1 cellular context compared by ENCODE assay signal in the genomic region with DNA sequence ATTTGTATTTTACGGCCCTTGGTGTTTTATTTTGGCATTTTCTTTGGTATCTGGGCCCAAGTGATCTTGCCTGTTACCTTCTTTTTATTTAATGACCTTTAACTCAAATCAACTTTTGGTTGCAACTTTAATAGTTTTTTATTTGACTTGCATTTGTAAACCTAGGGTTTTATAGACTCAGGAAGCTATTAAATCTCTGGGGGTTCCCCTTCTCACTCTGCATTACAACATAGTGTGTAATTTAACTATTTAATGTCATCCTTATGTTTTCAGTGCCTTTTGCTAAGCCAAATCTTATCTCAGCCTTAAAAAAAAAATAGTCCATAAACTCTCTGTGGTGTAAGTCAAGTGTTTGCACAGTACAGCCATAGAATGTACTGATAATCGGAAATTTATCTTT.
A peak's percentile ranks its signal among the peaks of the same experiment; 100 is the strongest.
TF ChIP-seq lines count a peak whose summit lies in the region.

No MANE protein-coding gene starts in this region.

TF ChIP-seq in HEK293, 187 proteins besides CTCF, POLR2A, EP300 and RAD21 (continued from another document and continues in another):
- no peak for TF ChIP-seq ZNF624 (tag by site-specific recombination; IDR thresholded peaks at IDR 0.05)
- no peak for TF ChIP-seq ZNF677 (tag by site-specific recombination; IDR thresholded peaks at IDR 0.05)
- TF ChIP-seq, protein P1, sequence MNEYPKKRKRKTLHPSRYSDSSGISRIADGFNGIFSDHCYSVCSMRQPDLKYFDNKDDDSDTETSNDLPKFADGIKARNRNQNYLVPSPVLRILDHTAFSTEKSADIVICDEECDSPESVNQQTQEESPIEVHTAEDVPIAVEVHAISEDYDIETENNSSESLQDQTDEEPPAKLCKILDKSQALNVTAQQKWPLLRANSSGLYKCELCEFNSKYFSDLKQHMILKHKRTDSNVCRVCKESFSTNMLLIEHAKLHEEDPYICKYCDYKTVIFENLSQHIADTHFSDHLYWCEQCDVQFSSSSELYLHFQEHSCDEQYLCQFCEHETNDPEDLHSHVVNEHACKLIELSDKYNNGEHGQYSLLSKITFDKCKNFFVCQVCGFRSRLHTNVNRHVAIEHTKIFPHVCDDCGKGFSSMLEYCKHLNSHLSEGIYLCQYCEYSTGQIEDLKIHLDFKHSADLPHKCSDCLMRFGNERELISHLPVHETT (tag by site-specific recombination; IDR thresholded peaks at IDR 0.05), result no peak
- TF ChIP-seq, protein P2, sequence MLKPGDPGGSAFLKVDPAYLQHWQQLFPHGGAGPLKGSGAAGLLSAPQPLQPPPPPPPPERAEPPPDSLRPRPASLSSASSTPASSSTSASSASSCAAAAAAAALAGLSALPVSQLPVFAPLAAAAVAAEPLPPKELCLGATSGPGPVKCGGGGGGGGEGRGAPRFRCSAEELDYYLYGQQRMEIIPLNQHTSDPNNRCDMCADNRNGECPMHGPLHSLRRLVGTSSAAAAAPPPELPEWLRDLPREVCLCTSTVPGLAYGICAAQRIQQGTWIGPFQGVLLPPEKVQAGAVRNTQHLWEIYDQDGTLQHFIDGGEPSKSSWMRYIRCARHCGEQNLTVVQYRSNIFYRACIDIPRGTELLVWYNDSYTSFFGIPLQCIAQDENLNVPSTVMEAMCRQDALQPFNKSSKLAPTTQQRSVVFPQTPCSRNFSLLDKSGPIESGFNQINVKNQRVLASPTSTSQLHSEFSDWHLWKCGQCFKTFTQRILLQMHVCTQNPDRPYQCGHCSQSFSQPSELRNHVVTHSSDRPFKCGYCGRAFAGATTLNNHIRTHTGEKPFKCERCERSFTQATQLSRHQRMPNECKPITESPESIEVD (tag by site-specific recombination; IDR thresholded peaks at IDR 0.05), result peak; percentile 93
- TF ChIP-seq HOXA7 (CRISPR knock-in tag; IDR thresholded peaks at IDR 0.05; ENCODE audit: borderline replicate concordance), result no peak
- no peak for TF ChIP-seq ZNF175 (tag by site-specific recombination; IDR thresholded peaks at IDR 0.05)
- no peak for TF ChIP-seq ZNF707 (tag by site-specific recombination; IDR thresholded peaks at IDR 0.05)
- TF ChIP-seq ZFHX2 (tag by site-specific recombination; conservative IDR thresholded peaks at IDR 0.05), result no peak
- TF ChIP-seq, protein P3, sequence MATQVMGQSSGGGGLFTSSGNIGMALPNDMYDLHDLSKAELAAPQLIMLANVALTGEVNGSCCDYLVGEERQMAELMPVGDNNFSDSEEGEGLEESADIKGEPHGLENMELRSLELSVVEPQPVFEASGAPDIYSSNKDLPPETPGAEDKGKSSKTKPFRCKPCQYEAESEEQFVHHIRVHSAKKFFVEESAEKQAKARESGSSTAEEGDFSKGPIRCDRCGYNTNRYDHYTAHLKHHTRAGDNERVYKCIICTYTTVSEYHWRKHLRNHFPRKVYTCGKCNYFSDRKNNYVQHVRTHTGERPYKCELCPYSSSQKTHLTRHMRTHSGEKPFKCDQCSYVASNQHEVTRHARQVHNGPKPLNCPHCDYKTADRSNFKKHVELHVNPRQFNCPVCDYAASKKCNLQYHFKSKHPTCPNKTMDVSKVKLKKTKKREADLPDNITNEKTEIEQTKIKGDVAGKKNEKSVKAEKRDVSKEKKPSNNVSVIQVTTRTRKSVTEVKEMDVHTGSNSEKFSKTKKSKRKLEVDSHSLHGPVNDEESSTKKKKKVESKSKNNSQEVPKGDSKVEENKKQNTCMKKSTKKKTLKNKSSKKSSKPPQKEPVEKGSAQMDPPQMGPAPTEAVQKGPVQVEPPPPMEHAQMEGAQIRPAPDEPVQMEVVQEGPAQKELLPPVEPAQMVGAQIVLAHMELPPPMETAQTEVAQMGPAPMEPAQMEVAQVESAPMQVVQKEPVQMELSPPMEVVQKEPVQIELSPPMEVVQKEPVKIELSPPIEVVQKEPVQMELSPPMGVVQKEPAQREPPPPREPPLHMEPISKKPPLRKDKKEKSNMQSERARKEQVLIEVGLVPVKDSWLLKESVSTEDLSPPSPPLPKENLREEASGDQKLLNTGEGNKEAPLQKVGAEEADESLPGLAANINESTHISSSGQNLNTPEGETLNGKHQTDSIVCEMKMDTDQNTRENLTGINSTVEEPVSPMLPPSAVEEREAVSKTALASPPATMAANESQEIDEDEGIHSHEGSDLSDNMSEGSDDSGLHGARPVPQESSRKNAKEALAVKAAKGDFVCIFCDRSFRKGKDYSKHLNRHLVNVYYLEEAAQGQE (tag by site-specific recombination; IDR thresholded peaks at IDR 0.05), result no peak
- TF ChIP-seq, protein P4, sequence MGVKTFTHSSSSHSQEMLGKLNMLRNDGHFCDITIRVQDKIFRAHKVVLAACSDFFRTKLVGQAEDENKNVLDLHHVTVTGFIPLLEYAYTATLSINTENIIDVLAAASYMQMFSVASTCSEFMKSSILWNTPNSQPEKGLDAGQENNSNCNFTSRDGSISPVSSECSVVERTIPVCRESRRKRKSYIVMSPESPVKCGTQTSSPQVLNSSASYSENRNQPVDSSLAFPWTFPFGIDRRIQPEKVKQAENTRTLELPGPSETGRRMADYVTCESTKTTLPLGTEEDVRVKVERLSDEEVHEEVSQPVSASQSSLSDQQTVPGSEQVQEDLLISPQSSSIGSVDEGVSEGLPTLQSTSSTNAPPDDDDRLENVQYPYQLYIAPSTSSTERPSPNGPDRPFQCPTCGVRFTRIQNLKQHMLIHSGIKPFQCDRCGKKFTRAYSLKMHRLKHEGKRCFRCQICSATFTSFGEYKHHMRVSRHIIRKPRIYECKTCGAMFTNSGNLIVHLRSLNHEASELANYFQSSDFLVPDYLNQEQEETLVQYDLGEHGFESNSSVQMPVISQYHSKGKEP (tag by site-specific recombination; IDR thresholded peaks at IDR 0.05), result peak; percentile 82
- TF ChIP-seq ZNF19 (tag by site-specific recombination; IDR thresholded peaks at IDR 0.05; ENCODE audit: low read depth), result no peak
- no peak for TF ChIP-seq ZNF701 (tag by site-specific recombination; IDR thresholded peaks at IDR 0.05)
- TF ChIP-seq ZSCAN30 (tag by site-specific recombination; IDR thresholded peaks at IDR 0.05), result no peak
- TF ChIP-seq ZNF530 (tag by site-specific recombination; IDR thresholded peaks at IDR 0.05; ENCODE audit: low read depth), result no peak
- TF ChIP-seq HOXC10 (CRISPR knock-in tag; IDR thresholded peaks at IDR 0.05), result no peak
- no peak for TF ChIP-seq BCL11A (tag by site-specific recombination; IDR thresholded peaks at IDR 0.05; ENCODE audit: low read depth)
- no peak for TF ChIP-seq MYNN (tag by site-specific recombination; IDR thresholded peaks at IDR 0.05; ENCODE audit: borderline replicate concordance)
- no peak; the same call in 1 of the 2 replicates for TF ChIP-seq KLF10 (tag by site-specific recombination; IDR thresholded peaks at IDR 0.05)
- no peak for TF ChIP-seq EGR2 (tag by site-specific recombination; IDR thresholded peaks at IDR 0.05; ENCODE audit: low read depth)
- TF ChIP-seq ZNF112 (tag by site-specific recombination; IDR thresholded peaks at IDR 0.05), result no peak
- TF ChIP-seq ZNF146 (tag by site-specific recombination; IDR thresholded peaks at IDR 0.05), result no peak
- no peak for TF ChIP-seq ZBTB17 (tag by site-specific recombination; IDR thresholded peaks at IDR 0.05)
- TF ChIP-seq ZNF266 (tag by site-specific recombination; IDR thresholded peaks at IDR 0.05; ENCODE audit: low read depth), result no peak
- TF ChIP-seq ZNF433 (tag by site-specific recombination; IDR thresholded peaks at IDR 0.05; ENCODE audit: low read depth), result no peak
- no peak for TF ChIP-seq ZNF670 (tag by site-specific recombination; IDR thresholded peaks at IDR 0.05; ENCODE audit: low read depth)
- TF ChIP-seq ZNF423 (tag by site-specific recombination; IDR thresholded peaks at IDR 0.05), result peak; percentile 45; the same call in 1 of the 2 replicates
- TF ChIP-seq, protein P5, sequence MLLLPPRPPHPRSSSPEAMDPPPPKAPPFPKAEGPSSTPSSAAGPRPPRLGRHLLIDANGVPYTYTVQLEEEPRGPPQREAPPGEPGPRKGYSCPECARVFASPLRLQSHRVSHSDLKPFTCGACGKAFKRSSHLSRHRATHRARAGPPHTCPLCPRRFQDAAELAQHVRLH (tag by site-specific recombination; IDR thresholded peaks at IDR 0.05), result peak; percentile 54; the same call in 1 of the 2 replicates
- TF ChIP-seq YY1 (tag by site-specific recombination; IDR thresholded peaks at IDR 0.05), result no peak
- no peak for TF ChIP-seq ZNF777 (tag by site-specific recombination; IDR thresholded peaks at IDR 0.05; ENCODE audit: borderline replicate concordance)
- 0 out of 2 replicates have a peak, but pooled peaks have one; percentile 56 for TF ChIP-seq KLF16 (tag by site-specific recombination; IDR thresholded peaks at IDR 0.05)
- no peak for TF ChIP-seq TCF7L2 (IDR thresholded peaks at IDR 0.05; ENCODE audit: borderline replicate concordance, low read depth, low read length)
- peak; percentile 31; the same call in 1 of the 2 replicates for TF ChIP-seq OSR2 (tag by site-specific recombination; IDR thresholded peaks at IDR 0.05)
- no peak for TF ChIP-seq ZNF184 (tag by site-specific recombination; IDR thresholded peaks at IDR 0.05)
- TF ChIP-seq IKZF3 (tag by site-specific recombination; IDR thresholded peaks at IDR 0.05), result peak; percentile 46; the same call in 1 of the 2 replicates
- TF ChIP-seq ZSCAN23 (tag by site-specific recombination; IDR thresholded peaks at IDR 0.05), result no peak
- TF ChIP-seq GLIS1 (tag by site-specific recombination; IDR thresholded peaks at IDR 0.05), result peak; percentile 49
- no peak for TF ChIP-seq ZBTB1 (tag by site-specific recombination; IDR thresholded peaks at IDR 0.05)
- TF ChIP-seq, protein P6, sequence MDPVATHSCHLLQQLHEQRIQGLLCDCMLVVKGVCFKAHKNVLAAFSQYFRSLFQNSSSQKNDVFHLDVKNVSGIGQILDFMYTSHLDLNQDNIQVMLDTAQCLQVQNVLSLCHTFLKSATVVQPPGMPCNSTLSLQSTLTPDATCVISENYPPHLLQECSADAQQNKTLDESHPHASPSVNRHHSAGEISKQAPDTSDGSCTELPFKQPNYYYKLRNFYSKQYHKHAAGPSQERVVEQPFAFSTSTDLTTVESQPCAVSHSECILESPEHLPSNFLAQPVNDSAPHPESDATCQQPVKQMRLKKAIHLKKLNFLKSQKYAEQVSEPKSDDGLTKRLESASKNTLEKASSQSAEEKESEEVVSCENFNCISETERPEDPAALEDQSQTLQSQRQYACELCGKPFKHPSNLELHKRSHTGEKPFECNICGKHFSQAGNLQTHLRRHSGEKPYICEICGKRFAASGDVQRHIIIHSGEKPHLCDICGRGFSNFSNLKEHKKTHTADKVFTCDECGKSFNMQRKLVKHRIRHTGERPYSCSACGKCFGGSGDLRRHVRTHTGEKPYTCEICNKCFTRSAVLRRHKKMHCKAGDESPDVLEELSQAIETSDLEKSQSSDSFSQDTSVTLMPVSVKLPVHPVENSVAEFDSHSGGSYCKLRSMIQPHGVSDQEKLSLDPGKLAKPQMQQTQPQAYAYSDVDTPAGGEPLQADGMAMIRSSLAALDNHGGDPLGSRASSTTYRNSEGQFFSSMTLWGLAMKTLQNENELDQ (tag by site-specific recombination; IDR thresholded peaks at IDR 0.05; ENCODE audit: low read depth), result no peak
- TF ChIP-seq ZNF521 (tag by site-specific recombination; IDR thresholded peaks at IDR 0.05), result no peak
- TF ChIP-seq GLI2 (tag by site-specific recombination; IDR thresholded peaks at IDR 0.05; ENCODE audit: borderline replicate concordance, low read depth), result peak; percentile 64; the same call in 1 of the 2 replicates
- no peak for TF ChIP-seq ZNF10 (tag by site-specific recombination; IDR thresholded peaks at IDR 0.05)
- TF ChIP-seq ZNF366 (tag by site-specific recombination; conservative IDR thresholded peaks at IDR 0.05), result no peak
- peak; percentile 79 for TF ChIP-seq ZIC2 (tag by site-specific recombination; IDR thresholded peaks at IDR 0.05)
- no peak for TF ChIP-seq ZNF792 (tag by site-specific recombination; IDR thresholded peaks at IDR 0.05)
- TF ChIP-seq ZNF311 (tag by site-specific recombination; IDR thresholded peaks at IDR 0.05; ENCODE audit: borderline replicate concordance), result no peak
- no peak for TF ChIP-seq ZNF426 (tag by site-specific recombination; IDR thresholded peaks at IDR 0.05)
- TF ChIP-seq ZNF214 (tag by site-specific recombination; IDR thresholded peaks at IDR 0.05; ENCODE audit: borderline replicate concordance), result no peak
- no peak for TF ChIP-seq ZNF600 (tag by site-specific recombination; IDR thresholded peaks at IDR 0.05)
- TF ChIP-seq ZNF658 (tag by site-specific recombination; IDR thresholded peaks at IDR 0.05), result no peak
- no peak for TF ChIP-seq ZNF621 (tag by site-specific recombination; IDR thresholded peaks at IDR 0.05)
- no peak for TF ChIP-seq ZBTB20 (tag by site-specific recombination; IDR thresholded peaks at IDR 0.05)
- TF ChIP-seq SP3 (tag by site-specific recombination; IDR thresholded peaks at IDR 0.05), result no peak
- peak; percentile 52 for TF ChIP-seq ZBTB8A (tag by site-specific recombination; IDR thresholded peaks at IDR 0.05)
- no peak; the same call in 1 of the 2 replicates for TF ChIP-seq HOXD13 (CRISPR knock-in tag; IDR thresholded peaks at IDR 0.05; ENCODE audit: borderline replicate concordance)
- TF ChIP-seq KLF8 (tag by site-specific recombination; IDR thresholded peaks at IDR 0.05), result no peak
- TF ChIP-seq, protein P7, sequence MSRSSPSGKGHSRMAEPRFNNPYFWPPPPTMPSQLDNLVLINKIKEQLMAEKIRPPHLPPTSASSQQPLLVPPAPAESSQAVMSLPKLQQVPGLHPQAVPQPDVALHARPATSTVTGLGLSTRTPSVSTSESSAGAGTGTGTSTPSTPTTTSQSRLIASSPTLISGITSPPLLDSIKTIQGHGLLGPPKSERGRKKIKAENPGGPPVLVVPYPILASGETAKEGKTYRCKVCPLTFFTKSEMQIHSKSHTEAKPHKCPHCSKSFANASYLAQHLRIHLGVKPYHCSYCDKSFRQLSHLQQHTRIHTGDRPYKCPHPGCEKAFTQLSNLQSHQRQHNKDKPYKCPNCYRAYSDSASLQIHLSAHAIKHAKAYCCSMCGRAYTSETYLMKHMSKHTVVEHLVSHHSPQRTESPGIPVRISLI (tag by site-specific recombination; IDR thresholded peaks at IDR 0.05), result no peak
- TF ChIP-seq, protein P8, sequence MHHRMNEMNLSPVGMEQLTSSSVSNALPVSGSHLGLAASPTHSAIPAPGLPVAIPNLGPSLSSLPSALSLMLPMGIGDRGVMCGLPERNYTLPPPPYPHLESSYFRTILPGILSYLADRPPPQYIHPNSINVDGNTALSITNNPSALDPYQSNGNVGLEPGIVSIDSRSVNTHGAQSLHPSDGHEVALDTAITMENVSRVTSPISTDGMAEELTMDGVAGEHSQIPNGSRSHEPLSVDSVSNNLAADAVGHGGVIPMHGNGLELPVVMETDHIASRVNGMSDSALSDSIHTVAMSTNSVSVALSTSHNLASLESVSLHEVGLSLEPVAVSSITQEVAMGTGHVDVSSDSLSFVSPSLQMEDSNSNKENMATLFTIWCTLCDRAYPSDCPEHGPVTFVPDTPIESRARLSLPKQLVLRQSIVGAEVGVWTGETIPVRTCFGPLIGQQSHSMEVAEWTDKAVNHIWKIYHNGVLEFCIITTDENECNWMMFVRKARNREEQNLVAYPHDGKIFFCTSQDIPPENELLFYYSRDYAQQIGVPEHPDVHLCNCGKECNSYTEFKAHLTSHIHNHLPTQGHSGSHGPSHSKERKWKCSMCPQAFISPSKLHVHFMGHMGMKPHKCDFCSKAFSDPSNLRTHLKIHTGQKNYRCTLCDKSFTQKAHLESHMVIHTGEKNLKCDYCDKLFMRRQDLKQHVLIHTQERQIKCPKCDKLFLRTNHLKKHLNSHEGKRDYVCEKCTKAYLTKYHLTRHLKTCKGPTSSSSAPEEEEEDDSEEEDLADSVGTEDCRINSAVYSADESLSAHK (tag by site-specific recombination; IDR thresholded peaks at IDR 0.05), result peak; percentile 60
- no peak for TF ChIP-seq ZNF654 (tag by site-specific recombination; IDR thresholded peaks at IDR 0.05; ENCODE audit: low read depth)
- TF ChIP-seq MEIS1 (CRISPR knock-in tag; IDR thresholded peaks at IDR 0.05; ENCODE audit: borderline replicate concordance), result no peak
- TF ChIP-seq ZNF324 (tag by site-specific recombination; IDR thresholded peaks at IDR 0.05), result no peak
- TF ChIP-seq ZNF664 (tag by site-specific recombination; IDR thresholded peaks at IDR 0.05), result no peak
